ENCODE assay signal across 8 cellular contexts in the genomic region with DNA sequence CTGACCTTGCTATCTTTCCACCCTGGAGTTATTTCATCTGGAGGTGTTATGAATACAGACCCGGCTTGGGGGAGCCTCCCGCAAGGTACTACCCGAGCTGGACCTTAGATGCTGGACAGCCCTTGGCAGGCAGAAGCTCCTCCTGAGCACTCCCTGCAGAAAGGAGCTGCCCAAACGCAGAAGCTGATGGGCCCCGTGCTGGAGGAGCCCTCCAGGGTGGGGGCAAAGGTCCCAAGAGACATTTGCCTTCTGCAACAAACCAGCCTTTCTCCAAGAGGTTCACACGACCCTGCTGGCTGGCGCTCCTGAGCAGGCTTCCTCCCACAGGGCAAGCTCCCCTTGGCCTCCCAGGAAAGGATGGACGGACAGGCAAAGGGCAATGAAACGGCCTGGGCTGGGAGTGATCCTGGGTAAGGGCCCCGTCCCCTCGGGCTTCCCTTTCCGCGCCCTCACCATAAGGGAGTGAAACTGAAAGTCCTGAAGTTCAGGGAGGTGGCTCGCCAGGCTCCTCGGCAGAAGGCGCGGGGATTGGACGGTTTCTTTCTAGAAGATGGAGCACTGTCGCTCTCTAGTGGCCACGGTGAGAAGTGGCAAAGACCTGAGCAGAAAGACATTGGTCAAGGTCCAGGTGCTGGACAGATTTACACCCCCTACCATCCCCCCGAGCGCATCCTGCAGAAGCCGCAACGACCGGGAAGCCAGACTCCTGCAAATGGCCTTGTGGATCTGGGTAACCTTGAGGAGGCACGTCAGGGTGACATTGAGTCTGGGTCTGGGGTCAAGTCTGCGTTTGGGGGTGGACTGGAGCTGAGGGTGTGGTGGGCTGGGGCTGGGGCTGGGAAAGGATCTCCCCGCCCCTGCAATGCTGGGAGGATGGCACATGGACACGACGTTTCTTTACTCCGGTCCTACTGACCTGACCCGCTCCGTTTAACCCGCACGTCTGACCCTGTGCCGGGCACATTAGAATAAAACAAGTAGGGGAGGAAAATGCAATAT. TPM values are rescaled to one million over a fixed set of nuclear protein-coding genes. Genes with fewer than 3 reads are reported as not detected.
DNase-seq lines count a peak whose midpoint lies in the region; ATAC-seq and TF ChIP-seq lines count a peak whose summit lies in the region.

No MANE protein-coding gene starts in this region.

- DNase-seq in DMS 273 treated with DMSO at 0.1 percent for 48 hours (lab: John Stamatoyannopoulos, UW) (peak; percentile 30), KG1 (lab: John Stamatoyannopoulos, UW) (peak; percentile 84), RKO (ENCODE audit: low spot score) (peak; percentile 86), fibroblast of peridontal ligament (ENCODE audit: extremely low read depth) (peak; percentile 88), natural killer cell (peak; percentile 74)
- peak; percentile 61 to 65 for DNase-seq in activated T-helper 1 cell treated with anti-CD3 and anti-CD28 coated beads, Interleukin-2, amount 50 U/mL, for 16 hours (ENCODE audit: low read depth in 1 of 2, low spot score in 1 of 2)
- peak; percentile 61 to 82 (median 76) for DNase-seq in stimulated activated naive CD4-positive, alpha-beta T cell (lab: John Stamatoyannopoulos, UW)

- peaks cover 21 to 28% of the 10 kb centered on the region in 2 donors for H3K4me1 Mint-ChIP-seq in natural killer cell

- no peaks in the 10 kb centered on the region for H3K9me3 Mint-ChIP-seq in natural killer cell

- H3K27ac Mint-ChIP-seq in natural killer cell, result peak overlapping the region; percentile 85 to 94

- peaks cover 19 to 25% of the 10 kb centered on the region in 2 donors for H3K27me3 Mint-ChIP-seq in natural killer cell (ENCODE audit: low read depth in 2 of 2)

- intact Hi-C loops in natural killer cell (cut with micrococcal nuclease), result loop anchor here (1.0 kb wide), 2 partner anchors 218 to 235 kb away; no protein-coding TSS in a partner anchor

- no peaks in the 10 kb centered on the region for H3K36me3 Mint-ChIP-seq in natural killer cell

- peak; percentile 81 for TF ChIP-seq CTCF in natural killer cell (IDR thresholded peaks at IDR 0.05)

- H3K4me3 Mint-ChIP-seq in natural killer cell, result peak overlapping the region; percentile 98

- peak; percentile 84 for ATAC-seq in GM21528 (IDR thresholded peaks at IDR 0.05; ENCODE audit: low FRiP score, unreplicated experiment)
- ATAC-seq in natural killer cell, result peak; percentile 93 to 98 (median 97)

RNA-seq across cellular contexts. Expression of gene NEURL1B, which starts 56.4 kb away (rescaled TPM):
- under 1 TPM; 0.28 to 0.54 (median 0.45) TPM for total RNA-seq in natural killer cell

Comparison
In these comparisons a context has a peak if more than half of its experiments do, and no peak if none do; other contexts are left out.
1. Peak in every context shown above with its lines: DNase-seq and ATAC-seq.
2. DNase-seq: peak in every context shown above with its lines; median percentile 88 in fibroblast of peridontal ligament; 86 in RKO; 84 in KG1; 76 in stimulated activated naive CD4-positive, alpha-beta T cell; 74 in natural killer cell; 63 in activated T-helper 1 cell treated with anti-CD3 and anti-CD28 coated beads, Interleukin-2, amount 50 U/mL, for 16 hours; 30 in DMS 273 treated with DMSO at 0.1 percent for 48 hours.